ENCODE assay signal across 11 cellular contexts in the genomic region with DNA sequence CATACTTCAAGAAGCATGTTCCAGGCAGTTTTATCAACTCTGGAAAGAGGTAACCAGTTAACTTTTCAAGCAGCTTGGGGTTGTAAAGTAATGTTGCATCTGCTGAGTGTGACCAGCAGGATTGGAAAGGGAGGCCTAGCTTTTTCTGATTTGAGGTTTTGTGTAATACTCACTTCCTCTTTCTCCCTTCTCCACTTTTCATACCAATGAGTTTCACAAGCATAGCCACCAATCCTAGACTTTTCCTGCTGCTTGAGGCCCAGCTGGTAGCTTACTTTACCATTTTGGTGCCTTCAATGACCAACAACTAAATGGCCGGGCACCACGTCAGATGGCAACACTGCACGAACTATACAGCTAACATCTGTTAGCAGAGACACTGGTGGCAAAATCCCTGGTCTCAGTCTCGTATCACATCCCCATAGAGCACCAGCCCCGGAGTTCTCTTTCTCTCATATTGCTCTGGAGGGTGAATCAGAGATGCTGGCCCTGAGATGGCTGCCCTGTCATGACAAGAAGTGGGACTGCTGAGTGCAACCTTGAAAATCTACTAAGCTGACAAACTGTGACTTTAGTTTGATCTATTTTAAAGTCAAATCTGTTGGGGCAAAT. TPM values are rescaled to one million over a fixed set of nuclear protein-coding genes. Genes with fewer than 3 reads are reported as not detected.
DNase-seq lines count a peak whose midpoint lies in the region; ATAC-seq and FAIRE-seq lines count a peak whose summit lies in the region.
"Had no signal": no experiment of that assay in that cellular context is flagged by ENCODE, and none has a peak within 500 bp of the region (broad histone marks: within the 10 kb centered on the region; RNA-seq: fewer than 3 reads in every experiment).

No MANE protein-coding gene starts in this region.

- intact Hi-C loops in activated CD4-positive, alpha-beta T cell treated with anti-CD3 and anti-CD28 coated beads, Interleukin-2, amount 10 ng/mL, durations not matched to agents 24 days and 14 days (cut with micrococcal nuclease): no loop called here
- intact Hi-C loops in left ventricle myocardium superior (cut with micrococcal nuclease): no loop called here

- no peak overlapping the region for H3K4me3 ChIP-seq in H7 (ENCODE audit: insufficient read depth, low read depth, low read length)
- H3K4me3 ChIP-seq: A549, suprapubic skin had no signal

- ATAC-seq in HG02943 (IDR thresholded peaks at IDR 0.05; ENCODE audit: low read depth, unreplicated experiment) (peak; percentile 89), left ventricle myocardium superior (no peak)
- ATAC-seq: A549 had no signal

- H3K4me3 Mint-ChIP-seq in activated CD4-positive, alpha-beta T cell treated with anti-CD3 and anti-CD28 coated beads, Interleukin-2, amount 10 ng/mL, durations not matched to agents 24 days and 14 days: no peak overlapping the region

- peak; percentile 46 for DNase-seq in activated CD4-positive, alpha-beta T cell treated with anti-CD3 and anti-CD28 coated beads, Interleukin-2, amount 10 ng/mL, durations not matched to agents 24 days and 14 days
- DNase-seq in activated CD4-positive, alpha-beta T cell treated with anti-CD3 and anti-CD28 coated beads for 48 hours: no peak
- DNase-seq in NOMO-1 (lab: John Stamatoyannopoulos, UW; ENCODE audit: unreplicated experiment in 2 of 2) (peak; percentile 68 to 90), EL (no peak), H7 (no peak), HTR-8/SVneo (ENCODE audit: insufficient read length, low spot score) (no peak), left ventricle myocardium superior (no peak)

- FAIRE-seq in HTR-8/SVneo (lab: Jason Lieb, UNC): no peak
- FAIRE-seq: A549 had no signal

- H3K27ac Mint-ChIP-seq in activated CD4-positive, alpha-beta T cell treated with anti-CD3 and anti-CD28 coated beads, Interleukin-2, amount 10 ng/mL, durations not matched to agents 24 days and 14 days: no peak overlapping the region

- H3K27me3 ChIP-seq in H7 (ENCODE audit: control insufficient read depth, insufficient read depth, low read length): no peaks in the 10 kb centered on the region
- H3K27me3 ChIP-seq: suprapubic skin had no signal

- H3K4me1 Mint-ChIP-seq in activated CD4-positive, alpha-beta T cell treated with anti-CD3 and anti-CD28 coated beads, Interleukin-2, amount 10 ng/mL, durations not matched to agents 24 days and 14 days: no peaks in the 10 kb centered on the region

- no peaks in the 10 kb centered on the region for H3K36me3 ChIP-seq in H7 (replicated peaks; ENCODE audit: control insufficient read depth, insufficient read depth, low read length)
- H3K36me3 ChIP-seq: suprapubic skin had no signal

- peaks cover 2% of the 10 kb centered on the region for H3K27me3 Mint-ChIP-seq in activated CD4-positive, alpha-beta T cell treated with anti-CD3 and anti-CD28 coated beads, Interleukin-2, amount 10 ng/mL, durations not matched to agents 24 days and 14 days

- H3K9me3 Mint-ChIP-seq in activated CD4-positive, alpha-beta T cell treated with anti-CD3 and anti-CD28 coated beads, Interleukin-2, amount 10 ng/mL, durations not matched to agents 24 days and 14 days: no peaks in the 10 kb centered on the region

- peaks cover 4% of the 10 kb centered on the region for H3K36me3 Mint-ChIP-seq in activated CD4-positive, alpha-beta T cell treated with anti-CD3 and anti-CD28 coated beads, Interleukin-2, amount 10 ng/mL, durations not matched to agents 24 days and 14 days (ENCODE audit: low read depth)

RNA-seq across cellular contexts. Expression of a gene that starts 14.8 kb away (rescaled TPM):
- total RNA-seq in activated CD4-positive, alpha-beta T cell treated with anti-CD3 and anti-CD28 coated beads, Interleukin-2, amount 10 ng/mL, durations not matched to agents 24 days and 14 days: not detected in 2 replicates
- not detected in 2 replicates for total RNA-seq in H7 (2014; rRNA removed; shearing (Covaris generic))
- not detected for total RNA-seq in left ventricle myocardium superior
- total RNA-seq: RPMI7951, suprapubic skin had no signal

Comparison
In these comparisons a context has a peak if more than half of its experiments do, and no peak if none do; other contexts are left out.
1. DNase-seq: peak in activated CD4-positive, alpha-beta T cell treated with anti-CD3 and anti-CD28 coated beads, Interleukin-2, amount 10 ng/mL, durations not matched to agents 24 days and 14 days (single experiment) and NOMO-1 (2 of 2); none in activated CD4-positive, alpha-beta T cell treated with anti-CD3 and anti-CD28 coated beads for 48 hours (single experiment), EL (single experiment), H7 (single experiment), HTR-8/SVneo (single experiment) and left ventricle myocardium superior (single experiment).